10 cellular contexts compared by ENCODE assay signal in genomic region chr13:28531956-28532225, GRCh38. TPM values are rescaled to one million over a fixed set of nuclear protein-coding genes. Genes with fewer than 3 reads are reported as not detected.
DNase-seq lines count a peak whose midpoint lies in the region; ATAC-seq and TF ChIP-seq lines count a peak whose summit lies in the region.
"Had no signal": no experiment of that assay in that cellular context is flagged by ENCODE, and none has a peak within 500 bp of the region (broad histone marks: within the 10 kb centered on the region; RNA-seq: fewer than 3 reads in every experiment).

No MANE protein-coding gene starts in this region.

- H3K27ac Mint-ChIP-seq in activated T-cell treated with anti-CD3 and anti-CD28 coated beads, Interleukin-2, amount 50 U/mL, for 24 hours: no peak overlapping the region
- H3K27ac Mint-ChIP-seq in activated CD4-positive, alpha-beta T cell treated with anti-CD3 and anti-CD28 coated beads for 36 hours: no peak overlapping the region
- H3K27ac Mint-ChIP-seq: activated CD4-positive, alpha-beta T cell treated with anti-CD3 and anti-CD28 coated beads, Interleukin-2, amount 10 ng/mL, durations not matched to agents 24 days and 14 days; activated naive CD8-positive, alpha-beta T cell treated with anti-CD3 and anti-CD28 coated beads, Interleukin-2, amount 10 ng/mL, durations not matched to agents 7 days and 5 days had no signal

- DNase-seq in BJ (ENCODE audit: low read depth) (no peak), MG63 (no peak), foreskin fibroblast (peak in 1 of 2 donors; percentile 23), psoas muscle (no peak), NOMO-1 treated with dmso at 0.1 percent for 144 hours (lab: John Stamatoyannopoulos, UW; ENCODE audit: unreplicated experiment) (no peak)
- no peak for DNase-seq in activated T-cell treated with anti-CD3 and anti-CD28 coated beads, Interleukin-2, amount 50 U/mL, for 24 hours
- no peak for DNase-seq in activated CD4-positive, alpha-beta T cell treated with anti-CD3 and anti-CD28 coated beads for 36 hours
- DNase-seq: activated CD4-positive, alpha-beta T cell treated with anti-CD3 and anti-CD28 coated beads, Interleukin-2, amount 10 ng/mL, durations not matched to agents 24 days and 14 days had no signal

- H3K9me3 ChIP-seq in MG63: no peaks in the 10 kb centered on the region
- H3K9me3 ChIP-seq in psoas muscle: no peaks in the 10 kb centered on the region

- H3K36me3 ChIP-seq in BJ (ENCODE audit: control insufficient read depth, insufficient read depth, low read length) (no peaks in the 10 kb centered on the region), MG63 (no peaks in the 10 kb centered on the region), psoas muscle (ENCODE audit: insufficient read depth in 1 of 2, low read depth in 1 of 2) (no peaks in the 10 kb centered on the region)

- H3K36me3 Mint-ChIP-seq in activated T-cell treated with anti-CD3 and anti-CD28 coated beads, Interleukin-2, amount 50 U/mL, for 24 hours (ENCODE audit: low read depth): no peaks in the 10 kb centered on the region
- H3K36me3 Mint-ChIP-seq in activated CD4-positive, alpha-beta T cell treated with anti-CD3 and anti-CD28 coated beads for 36 hours (ENCODE audit: low read depth): no peaks in the 10 kb centered on the region
- H3K36me3 Mint-ChIP-seq: activated naive CD8-positive, alpha-beta T cell treated with anti-CD3 and anti-CD28 coated beads, Interleukin-2, amount 10 ng/mL, durations not matched to agents 7 days and 5 days had no signal

- peaks cover 57% of the 10 kb centered on the region for H3K27me3 Mint-ChIP-seq in activated T-cell treated with anti-CD3 and anti-CD28 coated beads, Interleukin-2, amount 50 U/mL, for 24 hours
- peaks cover 45% of the 10 kb centered on the region for H3K27me3 Mint-ChIP-seq in activated CD4-positive, alpha-beta T cell treated with anti-CD3 and anti-CD28 coated beads for 36 hours

- CTCF ChIA-PET in BJ (lab: Yijun Ruan, JAX): interaction anchor here (0.6 to 1.1 kb wide), 2 partner anchors 103 to 207 kb away, joined by 3 read pairs; no protein-coding TSS in a partner anchor
- CTCF ChIA-PET in activated CD4-positive, alpha-beta T cell treated with anti-CD3 and anti-CD28 coated beads for 36 hours (lab: Charles Lee): no interaction called here

- H3K27me3 ChIP-seq in BJ (ENCODE audit: control insufficient read depth, insufficient read depth, low read length): no peaks in the 10 kb centered on the region
- H3K27me3 ChIP-seq in MG63: peaks cover 13% of the 10 kb centered on the region
- peaks cover 0 to 58% (median 4%) of the 10 kb centered on the region in 3 donors for H3K27me3 ChIP-seq in psoas muscle (ENCODE audit: insufficient read depth in 3 of 3, low read length in 2 of 3)

- H3K4me3 ChIP-seq in BJ (ENCODE audit: low read depth, low read length): peak overlapping the region; percentile 43
- peak overlapping the region; percentile 31 for H3K4me3 ChIP-seq in MG63
- H3K4me3 ChIP-seq in foreskin fibroblast (ENCODE audit: low read depth in 1 of 2, low read length in 2 of 2): peak overlapping the region; percentile 48 to 61
- H3K4me3 ChIP-seq in psoas muscle: peak overlapping the region; percentile 59

- 8 to 12% (median 9%) methylated on average over 6 of the region's 6 CpGs for WGBS in psoas muscle, 3 donors

- H3K4me3 Mint-ChIP-seq in activated T-cell treated with anti-CD3 and anti-CD28 coated beads, Interleukin-2, amount 50 U/mL, for 24 hours: no peak overlapping the region
- no peak overlapping the region for H3K4me3 Mint-ChIP-seq in activated CD4-positive, alpha-beta T cell treated with anti-CD3 and anti-CD28 coated beads for 36 hours
- H3K4me3 Mint-ChIP-seq: activated CD4-positive, alpha-beta T cell treated with anti-CD3 and anti-CD28 coated beads, Interleukin-2, amount 10 ng/mL, durations not matched to agents 24 days and 14 days; activated naive CD8-positive, alpha-beta T cell treated with anti-CD3 and anti-CD28 coated beads, Interleukin-2, amount 10 ng/mL, durations not matched to agents 7 days and 5 days had no signal

- no peaks in the 10 kb centered on the region for H3K9me3 Mint-ChIP-seq in activated T-cell treated with anti-CD3 and anti-CD28 coated beads, Interleukin-2, amount 50 U/mL, for 24 hours
- peaks cover 3% of the 10 kb centered on the region for H3K9me3 Mint-ChIP-seq in activated CD4-positive, alpha-beta T cell treated with anti-CD3 and anti-CD28 coated beads for 36 hours (ENCODE audit: low read depth)
- H3K9me3 Mint-ChIP-seq: activated CD4-positive, alpha-beta T cell treated with anti-CD3 and anti-CD28 coated beads, Interleukin-2, amount 10 ng/mL, durations not matched to agents 24 days and 14 days; activated naive CD8-positive, alpha-beta T cell treated with anti-CD3 and anti-CD28 coated beads, Interleukin-2, amount 10 ng/mL, durations not matched to agents 7 days and 5 days had no signal

- H3K4me1 Mint-ChIP-seq in activated T-cell treated with anti-CD3 and anti-CD28 coated beads, Interleukin-2, amount 50 U/mL, for 24 hours (ENCODE audit: low read depth): peaks cover 15% of the 10 kb centered on the region
- H3K4me1 Mint-ChIP-seq in activated CD4-positive, alpha-beta T cell treated with anti-CD3 and anti-CD28 coated beads for 36 hours: no peaks in the 10 kb centered on the region

- ATAC-seq in psoas muscle (peak in 1 of 4 donors; percentile 9), GM21526 (IDR thresholded peaks at IDR 0.05; ENCODE audit: low FRiP score, unreplicated experiment) (no peak)
- ATAC-seq in activated CD4-positive, alpha-beta T cell treated with anti-CD3 and anti-CD28 coated beads for 36 hours: no peak

- intact Hi-C loops in psoas muscle (cut with DNase I): loop anchor here in 1 of 2 donors (10.0 kb wide), 1 partner anchor 103 kb away; no protein-coding TSS in a partner anchor
- intact Hi-C loops in activated CD4-positive, alpha-beta T cell treated with anti-CD3 and anti-CD28 coated beads for 36 hours (cut with DNase I, micrococcal nuclease): loop anchor here in 1 of 2 experiments (2.0 kb wide), 1 partner anchor 37 kb away; the partner anchor contains the start of gene FLT1

- peak overlapping the region; percentile 50 for H3K27ac ChIP-seq in psoas muscle

- H3K4me1 ChIP-seq in psoas muscle: no peaks in the 10 kb centered on the region

- POLR2A ChIA-PET in BJ (lab: Charles Lee): no interaction called here
- POLR2A ChIA-PET in activated CD4-positive, alpha-beta T cell treated with anti-CD3 and anti-CD28 coated beads for 36 hours (lab: Charles Lee): no interaction called here

- TF ChIP-seq CTCF in BJ (IDR thresholded peaks at IDR 0.05; ENCODE audit: insufficient read depth, low read depth, low read length): no peak
- TF ChIP-seq CTCF in foreskin fibroblast (IDR thresholded peaks at IDR 0.05; ENCODE audit: low read depth, low read length): no peak
- no peak for TF ChIP-seq CTCF in psoas muscle (IDR thresholded peaks at IDR 0.05)

RNA-seq across cellular contexts. Expression of gene FLT1, which starts 37.0 kb away (rescaled TPM):
- 37.8 and 68.2 TPM in 2 replicates for polyA plus RNA-seq in BJ (2011; rRNA removed)
- polyA minus RNA-seq in BJ (2011; rRNA and poly(A)+ RNA removed): 46.0 and 57.1 TPM in 2 replicates
- total RNA-seq in MG63 (2014; rRNA removed; shearing (Covaris generic); ENCODE audit: low replicate concordance): 0.15 and 0.66 TPM in 2 replicates
- total RNA-seq in psoas muscle: 10 to 100 TPM; 15.6 to 38.6 (median 24.4) TPM
- 10 to 100 TPM in 2 of 3 donors, 1 to 10 TPM in 1; 9.0 to 11.2 (median 10.7) TPM for polyA plus RNA-seq in psoas muscle
- total RNA-seq in activated CD4-positive, alpha-beta T cell treated with anti-CD3 and anti-CD28 coated beads for 36 hours: 10 to 100 TPM; 21.7 to 27.4 TPM

Comparison
In these comparisons a context has a peak if more than half of its experiments do, and no peak if none do; other contexts are left out.
1. RNA of gene FLT1, which starts 37.0 kb away (total RNA-seq): 15.6 to 38.6 TPM in psoas muscle and 21.7 to 27.4 TPM in activated CD4-positive, alpha-beta T cell treated with anti-CD3 and anti-CD28 coated beads for 36 hours; 0.15 to 0.66 TPM in MG63; every median in the first group is over 10 times any median in the second.
2. Peak in every context shown above with its lines, with median percentiles within 50 percentile points of each other: H3K4me3 ChIP-seq.